ENCODE assay signal across 8 cellular contexts in the genomic region with DNA sequence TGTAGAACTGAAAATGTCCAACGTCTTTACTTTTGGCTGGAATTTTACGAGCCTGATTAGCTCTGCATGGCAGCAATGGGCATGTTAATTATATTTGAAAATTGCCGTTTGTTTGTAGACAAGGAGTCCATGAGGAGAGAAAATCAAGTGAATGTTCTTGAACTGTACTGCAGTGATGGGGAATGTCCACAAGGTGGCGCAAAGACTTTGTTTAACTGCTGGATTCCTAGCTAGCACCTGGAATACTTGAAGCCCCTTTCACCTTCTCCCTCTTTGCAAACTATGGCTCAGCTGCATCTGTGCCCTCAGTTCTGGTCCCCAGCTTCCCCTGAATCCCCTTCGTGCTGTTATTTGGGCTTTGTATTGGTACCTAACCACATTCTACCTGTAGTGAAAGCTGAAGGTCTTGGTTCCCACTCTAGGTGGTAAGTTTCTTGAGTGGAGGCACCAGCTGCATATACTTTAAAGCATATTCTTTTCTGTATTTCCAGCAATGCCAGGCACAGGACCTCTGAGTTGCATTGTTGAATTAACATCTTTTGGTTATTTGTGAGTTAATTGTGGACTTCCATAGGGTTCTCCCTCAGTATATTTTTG. TPM values are rescaled to one million over a fixed set of nuclear protein-coding genes. Genes with fewer than 3 reads are reported as not detected.
DNase-seq lines count a peak whose midpoint lies in the region; ATAC-seq and TF ChIP-seq lines count a peak whose summit lies in the region.

No MANE protein-coding gene starts in this region.

- POLR2A ChIA-PET in HEK293T (lab: Yijun Ruan, JAX) = interaction anchor here (1.0 kb wide), 1 partner anchor 132 kb away, joined by 3 read pairs; no protein-coding TSS in a partner anchor

- no peak overlapping the region for H3K27ac Mint-ChIP-seq in chondrocyte (ENCODE audit: unreplicated experiment)

- H3K36me3 Mint-ChIP-seq in chondrocyte (ENCODE audit: low read depth) = peaks cover 27% of the 10 kb centered on the region

- H3K4me1 Mint-ChIP-seq in chondrocyte (ENCODE audit: low read depth) = peaks cover 9% of the 10 kb centered on the region

- TF ChIP-seq CTCF in chondrocyte (IDR thresholded peaks at IDR 0.05) = peak; percentile 98

- no peaks in the 10 kb centered on the region for H3K27me3 Mint-ChIP-seq in chondrocyte (ENCODE audit: low read depth)

- DNase-seq in Caki2 (ENCODE audit: low read depth) (peak; percentile 32), HEK293T (ENCODE audit: extremely low spot score) (peak; percentile 70), NCI-H2227 treated with DMSO at 0.1 percent for 48 hours (lab: John Stamatoyannopoulos, UW) (peak; percentile 57), chondrocyte (ENCODE audit: low spot score) (no peak), left colon (peak in 1 of 2 donors; percentile 66)
- DNase-seq in activated CD4-positive, CD25-positive, alpha-beta regulatory T cell treated with anti-CD3 and anti-CD28 coated beads, Interleukin-2, amount 50 U/mL, for 72 hours = peak; percentile 52
- peak; percentile 39 to 56 for DNase-seq in stimulated activated CD4-positive, alpha-beta T cell treated with anti-CD3 and anti-CD28 coated beads, Interleukin-4, amount 100 ng/mL, for 48 hours (ENCODE audit: low read depth in 2 of 2)

- no peak overlapping the region for H3K4me3 Mint-ChIP-seq in chondrocyte (ENCODE audit: unreplicated experiment)

- ATAC-seq in left colon (peak; percentile 57), HG02870 (IDR thresholded peaks at IDR 0.05; ENCODE audit: unreplicated experiment) (no peak)

- CTCF ChIA-PET in HEK293T (lab: Yijun Ruan, JAX) = interaction anchor here (0.6 to 5.4 kb wide), 17 partner anchors 8 to 563 kb away, joined by 3 to 31 read pairs (median 3); partner anchors contain the start of gene EXOG

- no peaks in the 10 kb centered on the region for H3K9me3 Mint-ChIP-seq in chondrocyte (ENCODE audit: low read depth)

- intact Hi-C loops in left colon (cut with DNase I, micrococcal nuclease) = loop anchor here (5.0 to 10.0 kb wide), 2 partner anchors 131 to 133 kb away; no protein-coding TSS in a partner anchor

- in situ Hi-C loops in Caki2 (cut with HindIII; ENCODE audit: low pct_unique_long_range_greater_than_20kb, low sequenced_read_pairs) = no loop called here

TF ChIP-seq in HEK293T, 16 proteins besides CTCF, POLR2A, EP300 and RAD21:
- TF ChIP-seq L3MBTL2 (conservative IDR thresholded peaks at IDR 0.05) = no peak
- no peak for TF ChIP-seq NFRKB (IDR thresholded peaks at IDR 0.05)
- no peak for TF ChIP-seq LEF1 (IDR thresholded peaks at IDR 0.05; ENCODE audit: borderline replicate concordance)
- TF ChIP-seq SUZ12 (IDR thresholded peaks at IDR 0.05) = no peak

RNA-seq across cellular contexts. Expression of gene EXOG, which starts 25.3 kb away (rescaled TPM):
- total RNA-seq in Caki2 (2014; rRNA removed; shearing (Covaris generic); ENCODE audit: low replicate concordance) = 2.2 and 3.6 TPM in 2 replicates
- total RNA-seq in chondrocyte (16.0 to 21.6 TPM (median 16.5 TPM) in 3 replicates), left colon (1 to 10 TPM; 6.9 to 7.3 TPM)
